Comparison of ENCODE assay signal across 1 cellular context in genomic region chr1:32321712-32322291, GRCh38.
TF ChIP-seq lines count a peak whose summit lies in the region.

No MANE protein-coding gene starts in this region.

TF ChIP-seq in HepG2, 621 proteins besides CTCF, POLR2A, EP300 and RAD21 (continued from another document and continues in another):
- TF ChIP-seq PHB2 (IDR thresholded peaks at IDR 0.05; ENCODE audit: partially characterized antibody) (no peak), NR2F1 (CRISPR knock-in tag; IDR thresholded peaks at IDR 0.05) (no peak), ZNF160 (CRISPR knock-in tag; IDR thresholded peaks at IDR 0.05) (no peak), HOXA3 (CRISPR knock-in tag; IDR thresholded peaks at IDR 0.05) (peak; percentile 92), ZEB1 (IDR thresholded peaks at IDR 0.05; ENCODE audit: insufficient replicate concordance, low read depth) (no peak), SIN3B (IDR thresholded peaks at IDR 0.05; ENCODE audit: low read length) (no peak), NFKB2 (CRISPR knock-in tag; IDR thresholded peaks at IDR 0.05; ENCODE audit: borderline replicate concordance) (no peak), SKIL (CRISPR knock-in tag; IDR thresholded peaks at IDR 0.05; ENCODE audit: borderline replicate concordance) (no peak), GLMP (CRISPR knock-in tag; IDR thresholded peaks at IDR 0.05; ENCODE audit: borderline replicate concordance) (no peak), ZNF639 (CRISPR knock-in tag; conservative IDR thresholded peaks at IDR 0.05) (0 out of 2 replicates have a peak, but pooled peaks have one; percentile 42), CREM (IDR thresholded peaks at IDR 0.05) (peak; percentile 75), CREM (CRISPR knock-in tag; IDR thresholded peaks at IDR 0.05) (no peak), ZNF232 (CRISPR knock-in tag; IDR thresholded peaks at IDR 0.05; ENCODE audit: borderline replicate concordance) (peak; percentile 62; the same call in 1 of the 2 replicates), ZNF512 (CRISPR knock-in tag; IDR thresholded peaks at IDR 0.05) (no peak), ZNF513 (CRISPR knock-in tag; conservative IDR thresholded peaks at IDR 0.05) (no peak), ZNF407 (CRISPR knock-in tag; IDR thresholded peaks at IDR 0.05; ENCODE audit: not compliant biosample characterization) (no peak), ZSCAN29 (CRISPR knock-in tag; conservative IDR thresholded peaks at IDR 0.05) (peak; percentile 31; the same call in 1 of the 2 replicates), MIXL1 (CRISPR knock-in tag; IDR thresholded peaks at IDR 0.05) (peak; percentile 52; the same call in 1 of the 2 replicates), TEAD3 (CRISPR knock-in tag; optimal IDR thresholded peaks at IDR 0.05; ENCODE audit: borderline replicate concordance) (peak; percentile 71), AFF4 (CRISPR knock-in tag; IDR thresholded peaks at IDR 0.05) (no peak), FIP1L1 (IDR thresholded peaks at IDR 0.05; ENCODE audit: borderline replicate concordance, insufficient read depth, low read depth, low read length) (no peak), CEBPG (CRISPR knock-in tag; IDR thresholded peaks at IDR 0.05) (peak; percentile 32; the same call in 1 of the 2 replicates), ZNF20 (CRISPR knock-in tag; IDR thresholded peaks at IDR 0.05) (no peak), GPN1 (CRISPR knock-in tag; IDR thresholded peaks at IDR 0.05; ENCODE audit: borderline replicate concordance) (no peak), NPAS2 (CRISPR knock-in tag; IDR thresholded peaks at IDR 0.05; ENCODE audit: borderline replicate concordance) (no peak), ZNF660 (CRISPR knock-in tag; IDR thresholded peaks at IDR 0.05; ENCODE audit: borderline replicate concordance, low read depth) (no peak), ZNF607 (CRISPR knock-in tag; IDR thresholded peaks at IDR 0.05; ENCODE audit: borderline replicate concordance) (no peak), NBN (conservative IDR thresholded peaks at IDR 0.05) (no peak), E2F2 (CRISPR knock-in tag; IDR thresholded peaks at IDR 0.05; ENCODE audit: borderline replicate concordance) (no peak), NR0B2 (CRISPR knock-in tag; IDR thresholded peaks at IDR 0.05) (no peak), PATZ1 (CRISPR knock-in tag; IDR thresholded peaks at IDR 0.05) (peak; percentile 83), ZNF431 (CRISPR knock-in tag; IDR thresholded peaks at IDR 0.05; ENCODE audit: borderline replicate concordance, low read depth) (no peak)
